Comparison of ENCODE assay signal across 1 cellular context in the genomic region with DNA sequence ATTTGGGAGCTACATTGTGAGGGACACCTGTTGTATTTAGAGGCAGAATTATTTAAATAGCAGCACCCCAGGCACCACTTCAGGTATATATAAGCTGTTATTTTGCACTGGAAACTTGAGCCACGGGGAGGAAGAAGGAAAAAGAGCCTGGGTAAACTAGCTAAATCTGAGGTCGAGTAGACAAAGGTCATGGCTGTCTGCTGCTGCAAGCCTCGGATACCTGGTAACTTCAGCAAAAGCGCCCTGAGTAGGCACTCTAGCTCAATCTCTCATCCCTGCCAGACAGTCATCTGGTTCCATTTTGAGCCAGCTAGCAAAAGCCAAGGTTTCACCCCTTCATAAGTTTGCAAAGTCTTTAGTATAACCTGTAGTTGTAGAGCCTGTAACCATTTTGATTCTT.
TF ChIP-seq lines count a peak whose summit lies in the region.

No MANE protein-coding gene starts in this region.

TF ChIP-seq in H1, 55 proteins besides CTCF, POLR2A, EP300 and RAD21:
- no peak for TF ChIP-seq MAFK (IDR thresholded peaks at IDR 0.05; ENCODE audit: low read depth, low read length)
- TF ChIP-seq ATF3 (IDR thresholded peaks at IDR 0.05; ENCODE audit: insufficient read depth, low read depth, low read length): no peak
- no peak for TF ChIP-seq KDM4A (IDR thresholded peaks at IDR 0.05; ENCODE audit: low read depth, low read length, severe bottlenecking)
- TF ChIP-seq TCF12 (IDR thresholded peaks at IDR 0.05; ENCODE audit: low read depth, low read length): no peak
- TF ChIP-seq YY1 (IDR thresholded peaks at IDR 0.05; ENCODE audit: low read depth, low read length): 0 out of 2 replicates have a peak, but pooled peaks have one; percentile 26
- no peak for TF ChIP-seq CBX8 (IDR thresholded peaks at IDR 0.05; ENCODE audit: borderline replicate concordance, low read depth, low read length)
- TF ChIP-seq RBBP5 (IDR thresholded peaks at IDR 0.05; ENCODE audit: borderline replicate concordance, low read depth, low read length): no peak
TF ChIP-seq in H1: peak in this region for 1.
